20 cellular contexts compared by ENCODE assay signal in genomic region chr6:6401401-6401800, GRCh38.
"Had no signal": no experiment of that assay in that cellular context is flagged by ENCODE, and none has a peak within 500 bp of the region (broad histone marks: within the 10 kb centered on the region; RNA-seq: fewer than 3 reads in every experiment).

No MANE protein-coding gene starts in this region.

- H3K4me2 ChIP-seq: hepatocyte had no signal

- H2AFZ ChIP-seq: hepatocyte had no signal

- H3K27ac Mint-ChIP-seq: effector memory CD8-positive, alpha-beta T cell; mesothelial cell of epicardium; naive thymus-derived CD8-positive, alpha-beta T cell had no signal

- H3K36me3 Mint-ChIP-seq: mesothelial cell of epicardium; naive B cell; naive thymus-derived CD8-positive, alpha-beta T cell had no signal

- H3K4me3 Mint-ChIP-seq: dendritic cell treated with granulocyte-macrophage colony-stimulating factor and Interleukin-4, amounts not matched to agents 40 ng/mL and 50 ng/mL, for 4 days; effector memory CD8-positive, alpha-beta T cell; mesothelial cell of epicardium; naive thymus-derived CD8-positive, alpha-beta T cell had no signal

- H3K9me3 ChIP-seq: colonic mucosa, esophagus muscularis mucosa, gastroesophageal sphincter, heart left ventricle, left lung, lower lobe of right lung, mucosa of descending colon had no signal

- H3K4me1 Mint-ChIP-seq: mesothelial cell of epicardium had no signal

- H3K4me3 ChIP-seq: colonic mucosa, esophagus muscularis mucosa, gastroesophageal sphincter, heart left ventricle, hepatocyte, left lung, lower lobe of right lung, mucosa of descending colon had no signal

- H3K4me1 ChIP-seq: colonic mucosa, esophagus muscularis mucosa, foreskin keratinocyte, gastroesophageal sphincter, lower lobe of right lung had no signal

- ATAC-seq: effector memory CD8-positive, alpha-beta T cell; foreskin keratinocyte; gastroesophageal sphincter; heart left ventricle; left cardiac atrium; left lung; left ventricle myocardium superior; lower lobe of right lung; mucosa of descending colon; naive thymus-derived CD8-positive, alpha-beta T cell had no signal

- H3K9me3 Mint-ChIP-seq: dendritic cell treated with granulocyte-macrophage colony-stimulating factor and Interleukin-4, amounts not matched to agents 40 ng/mL and 50 ng/mL, for 4 days; effector memory CD8-positive, alpha-beta T cell; mesothelial cell of epicardium had no signal

- H3K27ac ChIP-seq: colonic mucosa, esophagus muscularis mucosa, foreskin keratinocyte, gastroesophageal sphincter, heart left ventricle, hepatocyte, left lung, lower lobe of right lung had no signal

- H3K79me2 ChIP-seq: hepatocyte had no signal

- H3K36me3 ChIP-seq: colonic mucosa, esophagus muscularis mucosa, gastroesophageal sphincter, heart left ventricle, left lung, lower lobe of right lung had no signal

- DNase-seq: colonic mucosa; cortex of kidney; effector CD8-positive, alpha-beta T cell; effector memory CD8-positive, alpha-beta T cell; foreskin keratinocyte; heart left ventricle; hypothalamus; left cardiac atrium; left lung; left ventricle myocardium superior; lower lobe of right lung; mesenchymal stem cell; mucosa of descending colon; naive B cell; naive thymus-derived CD8-positive, alpha-beta T cell had no signal

- H3K27me3 ChIP-seq: colonic mucosa, esophagus muscularis mucosa, foreskin keratinocyte, gastroesophageal sphincter, heart left ventricle, hepatocyte, left lung had no signal
